1 cellular context compared by ENCODE assay signal in genomic region chr14:94009767-94010166, GRCh38.
TF ChIP-seq lines count a peak whose summit lies in the region.

No MANE protein-coding gene starts in this region.

TF ChIP-seq in GM23338, 12 proteins besides CTCF, POLR2A, EP300 and RAD21 (continued from another document):
- no peak for TF ChIP-seq STAT1 (IDR thresholded peaks at IDR 0.05; ENCODE audit: unreplicated experiment)
TF ChIP-seq in GM23338: peak in this region for 0.
